In genomic region chr4:149549911-149550310, GRCh38 we compare ENCODE assay signal across 13 cellular contexts.
DNase-seq lines count a peak whose midpoint lies in the region; ATAC-seq and TF ChIP-seq lines count a peak whose summit lies in the region.
"Had no signal": no experiment of that assay in that cellular context is flagged by ENCODE, and none has a peak within 500 bp of the region (broad histone marks: within the 10 kb centered on the region; RNA-seq: fewer than 3 reads in every experiment).

No MANE protein-coding gene starts in this region.

- intact Hi-C loops in A673 (cut with micrococcal nuclease; ENCODE audit: unreplicated experiment) = loop anchor here (5.0 kb wide), 2 partner anchors 178 to 347 kb away; no protein-coding TSS in a partner anchor

- H3K9me3 ChIP-seq in A673 (ENCODE audit: low read depth, low read length, poor library complexity, severe bottlenecking) = peaks cover 4% of the 10 kb centered on the region
- H3K9me3 ChIP-seq in adipocyte (ENCODE audit: control insufficient read depth, low read length) = peaks cover 3% of the 10 kb centered on the region
- H3K9me3 ChIP-seq: prostate gland had no signal

- CTCF ChIA-PET in A673 (lab: Charles Lee) = no interaction called here

- no peak for ATAC-seq in GM19452 (IDR thresholded peaks at IDR 0.05; ENCODE audit: unreplicated experiment)
- ATAC-seq: left colon had no signal

- peak; percentile 67 for DNase-seq in A673 (ENCODE audit: low spot score)
- DNase-seq in HS-27A (ENCODE audit: low read depth) = peak; percentile 23
- peak; percentile 66 for DNase-seq in adipocyte (ENCODE audit: low read depth)
- peak; percentile 46 for DNase-seq in iPS-NIHi11 (ENCODE audit: low spot score)
- DNase-seq in NCI-H2107 (lab: John Stamatoyannopoulos, UW) = no peak
- no peak for DNase-seq in coronary artery (ENCODE audit: low spot score)
- no peak for DNase-seq in activated naive CD8-positive, alpha-beta T cell treated with anti-CD3 and anti-CD28 coated beads for 36 hours
- DNase-seq: activated naive CD4-positive, alpha-beta T cell treated with Interleukin-2 at 50 U/mL for 16 hours; left colon; NCI-H1694 treated with DMSO at 0.1 percent for 48 hours had no signal

- no peak overlapping the region for H3K9ac ChIP-seq in adipocyte (ENCODE audit: low read length)

- no peaks in the 10 kb centered on the region for H3K36me3 Mint-ChIP-seq in activated naive CD8-positive, alpha-beta T cell treated with anti-CD3 and anti-CD28 coated beads for 36 hours

- H3K4me1 Mint-ChIP-seq in activated naive CD8-positive, alpha-beta T cell treated with anti-CD3 and anti-CD28 coated beads for 36 hours = no peaks in the 10 kb centered on the region

- no peak overlapping the region for H3K27ac ChIP-seq in A673 (ENCODE audit: low read depth, low read length, poor library complexity, severe bottlenecking)
- no peak overlapping the region for H3K27ac ChIP-seq in coronary artery
- H3K27ac ChIP-seq: prostate gland, tibial nerve had no signal

- H3K4me1 ChIP-seq in A673 (ENCODE audit: insufficient read depth, low read length, poor library complexity, severe bottlenecking) (peaks cover 36% of the 10 kb centered on the region), adipocyte (ENCODE audit: control insufficient read depth, insufficient read depth, low read length) (no peaks in the 10 kb centered on the region)
- H3K4me1 ChIP-seq: prostate gland, tibial nerve had no signal

- no peaks in the 10 kb centered on the region for H3K27me3 ChIP-seq in A673 (replicated peaks; ENCODE audit: insufficient read depth, low read depth, low read length, poor library complexity)
- no peaks in the 10 kb centered on the region for H3K27me3 ChIP-seq in adipocyte (replicated peaks; ENCODE audit: control insufficient read depth, insufficient read depth, low read length)
- H3K27me3 ChIP-seq: tibial nerve had no signal

- no peaks in the 10 kb centered on the region for H3K9me3 Mint-ChIP-seq in activated naive CD8-positive, alpha-beta T cell treated with anti-CD3 and anti-CD28 coated beads for 36 hours

- H3K27ac Mint-ChIP-seq in activated naive CD8-positive, alpha-beta T cell treated with anti-CD3 and anti-CD28 coated beads for 36 hours = no peak overlapping the region

- no TSS peak for BruUV-seq in A673 (replicated peaks; lab: Mats Ljungman, UMichigan)

- peak; percentile 63 for TF ChIP-seq CTCF in A673 (conservative IDR thresholded peaks at IDR 0.05; ENCODE audit: low read depth, low read length)
- TF ChIP-seq CTCF in coronary artery (IDR thresholded peaks at IDR 0.05) = no peak

- H3K27me3 Mint-ChIP-seq in activated naive CD8-positive, alpha-beta T cell treated with anti-CD3 and anti-CD28 coated beads for 36 hours = no peaks in the 10 kb centered on the region

- POLR2A ChIA-PET in A673 (lab: Charles Lee; ENCODE audit: low non-redundant PET) = no interaction called here

- H3K4me3 ChIP-seq in A673 (ENCODE audit: low read depth, low read length, poor library complexity, severe bottlenecking) (no peak overlapping the region), adipocyte (ENCODE audit: low read length) (no peak overlapping the region), coronary artery (no peak overlapping the region)
- H3K4me3 ChIP-seq: prostate gland, tibial nerve had no signal

- H3K4me3 Mint-ChIP-seq in activated naive CD8-positive, alpha-beta T cell treated with anti-CD3 and anti-CD28 coated beads for 36 hours = no peak overlapping the region

- H3K36me3 ChIP-seq in A673 (ENCODE audit: insufficient read depth, low read length, poor library complexity, severe bottlenecking) (no peaks in the 10 kb centered on the region), adipocyte (ENCODE audit: control insufficient read depth, insufficient read depth, low read length, severe bottlenecking) (no peaks in the 10 kb centered on the region)
- H3K36me3 ChIP-seq: prostate gland, tibial nerve had no signal

Comparison
In these comparisons a context has a peak if more than half of its experiments do, and no peak if none do; other contexts are left out.
1. DNase-seq: peak in A673 (single experiment), HS-27A (single experiment), adipocyte (single experiment) and iPS-NIHi11 (single experiment); none in NCI-H2107 (single experiment), coronary artery (single experiment) and activated naive CD8-positive, alpha-beta T cell treated with anti-CD3 and anti-CD28 coated beads for 36 hours (single experiment).